Comparison of ENCODE assay signal across 1 cellular context in the genomic region with DNA sequence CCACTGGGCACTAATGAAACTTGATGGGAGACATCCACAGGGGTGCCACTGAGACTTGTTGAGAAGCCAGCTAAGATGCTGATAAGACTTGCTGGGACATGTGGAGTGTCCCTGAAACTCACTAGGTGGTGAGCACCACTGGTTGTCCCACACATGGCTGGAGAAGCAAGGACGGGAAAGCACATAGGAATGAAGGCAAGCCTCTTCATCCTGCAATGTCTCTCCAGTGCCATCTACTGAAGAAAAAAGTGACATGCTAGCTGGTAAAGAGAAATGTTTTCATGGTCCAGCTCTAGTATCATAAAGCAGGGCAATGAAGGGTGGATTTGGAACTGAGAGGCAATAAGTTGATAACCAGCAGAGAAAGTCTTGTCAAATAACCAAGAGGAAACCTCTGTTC.
TF ChIP-seq lines count a peak whose summit lies in the region.

No MANE protein-coding gene starts in this region.

TF ChIP-seq in HEK293, 187 proteins besides CTCF, POLR2A, EP300 and RAD21 (continued from another document):
- TF ChIP-seq PRDM2 (tag by site-specific recombination; IDR thresholded peaks at IDR 0.05; ENCODE audit: borderline replicate concordance) (no peak), ZNF654 (tag by site-specific recombination; IDR thresholded peaks at IDR 0.05; ENCODE audit: low read depth) (0 out of 2 replicates have a peak, but pooled peaks have one; percentile 10)
